9 cellular contexts compared by ENCODE assay signal in the genomic region with DNA sequence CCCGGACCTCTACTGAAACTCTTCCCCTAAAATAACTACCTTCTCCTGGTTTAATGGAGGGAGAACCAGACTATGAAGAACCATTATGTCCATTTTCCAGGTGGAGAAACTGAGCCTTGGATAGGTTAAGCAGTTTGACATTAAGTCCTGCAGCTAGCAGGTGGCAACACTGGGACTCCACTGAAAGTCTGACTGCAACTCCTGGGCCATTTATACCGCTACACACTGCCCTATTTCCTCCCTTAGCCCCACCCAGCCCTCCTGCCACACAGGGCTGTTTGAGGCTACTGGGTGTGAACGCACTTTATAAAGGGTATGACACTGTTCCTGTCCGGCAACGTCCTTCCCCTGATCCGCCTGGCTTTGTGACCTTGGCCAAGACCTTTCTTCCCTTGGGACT. TPM values are rescaled to one million over a fixed set of nuclear protein-coding genes. Genes with fewer than 3 reads are reported as not detected.
DNase-seq lines count a peak whose midpoint lies in the region; ATAC-seq, FAIRE-seq and TF ChIP-seq lines count a peak whose summit lies in the region.
"Had no signal": no experiment of that assay in that cellular context is flagged by ENCODE, and none has a peak within 500 bp of the region (broad histone marks: within the 10 kb centered on the region; RNA-seq: fewer than 3 reads in every experiment).

No MANE protein-coding gene starts in this region.

- H3K79me2 ChIP-seq in OCI-LY1 (ENCODE audit: insufficient read depth, low read length) = no peaks in the 10 kb centered on the region

- H3K9me3 ChIP-seq in OCI-LY1 (ENCODE audit: low read length) = no peaks in the 10 kb centered on the region

- FAIRE-seq in GM12892 (lab: Jason Lieb, UNC) = peak; percentile 84
- FAIRE-seq: TTC549 had no signal

- peak overlapping the region; percentile 68 for H2AFZ ChIP-seq in OCI-LY1 (ENCODE audit: low read length)

- no peaks in the 10 kb centered on the region for H3K9me2 ChIP-seq in OCI-LY1 (ENCODE audit: low read depth, low read length)

- H3K4me1 ChIP-seq in OCI-LY1 (ENCODE audit: insufficient read depth, low read length, severe bottlenecking) = peaks cover 25% of the 10 kb centered on the region

- H3K36me3 ChIP-seq in OCI-LY1 (ENCODE audit: insufficient read depth, low read length) = no peaks in the 10 kb centered on the region

- peak; percentile 16; the same call in 1 of the 2 replicates for TF ChIP-seq POLR2A in GM12892 (IDR thresholded peaks at IDR 0.05; ENCODE audit: low read depth, low read length)
- TF ChIP-seq POLR2A in erythroblast (IDR thresholded peaks at IDR 0.05; ENCODE audit: low read length) = no peak

- H3K4me2 ChIP-seq in OCI-LY1 (ENCODE audit: low read length) = peak overlapping the region; percentile 97

- H4K20me1 ChIP-seq in OCI-LY1 (ENCODE audit: insufficient read depth, low read length) = no peaks in the 10 kb centered on the region

- H3K27ac ChIP-seq in OCI-LY1 (ENCODE audit: low read depth, low read length, poor library complexity, severe bottlenecking) = peak overlapping the region; percentile 35

- peak overlapping the region; percentile 83 for H3K9ac ChIP-seq in OCI-LY1 (ENCODE audit: low read length)

- H3F3A ChIP-seq in OCI-LY1 (ENCODE audit: insufficient read depth, low read length) = no peaks in the 10 kb centered on the region

- H3K4me3 ChIP-seq in OCI-LY1 (ENCODE audit: low read depth, low read length, poor library complexity, severe bottlenecking) (peak overlapping the region; percentile 86), retinal pigment epithelial cell (ENCODE audit: low read length) (peak overlapping the region; percentile 71)

- no peak for DNase-seq in GM12892 (ENCODE audit: insufficient read length)
- DNase-seq in erythroblast (lab: John Stamatoyannopoulos, UW) = peak; percentile 10 to 30
- DNase-seq in retinal pigment epithelial cell (ENCODE audit: low read depth) = no peak
- no peak for DNase-seq in SHP77 (lab: John Stamatoyannopoulos, UW)
- no peak for DNase-seq in NCI-H2029 (lab: John Stamatoyannopoulos, UW)
- DNase-seq in NCI-H345 treated with DMSO at 0.1 percent for 48 hours (lab: John Stamatoyannopoulos, UW; ENCODE audit: unreplicated experiment) = no peak

- ATAC-seq in HG03378 (IDR thresholded peaks at IDR 0.05; ENCODE audit: unreplicated experiment) = no peak

- no peaks in the 10 kb centered on the region for H3K27me3 ChIP-seq in OCI-LY1 (ENCODE audit: insufficient read depth, low read length)

- TF ChIP-seq CTCF in OCI-LY1 (IDR thresholded peaks at IDR 0.05; ENCODE audit: low read length) = no peak
- no peak for TF ChIP-seq CTCF in retinal pigment epithelial cell (conservative IDR thresholded peaks at IDR 0.05; ENCODE audit: low read depth, low read length)

RNA-seq across cellular contexts. Expression of a gene that starts 0.5 kb away (rescaled TPM):
- 23.7 TPM for polyA plus RNA-seq in GM12892 (2012; ENCODE audit: missing spikeins)

RNA-seq across cellular contexts. Expression of a gene that starts 42.5 kb away (rescaled TPM):
- 78.0 TPM for polyA plus RNA-seq in GM12892 (2012; ENCODE audit: missing spikeins)

RNA-seq across cellular contexts. Expression of a gene that starts 58.0 kb away (rescaled TPM):
- 9.3 TPM for polyA plus RNA-seq in GM12892 (2012; ENCODE audit: missing spikeins)

Comparison
In these comparisons a context has a peak if more than half of its experiments do, and no peak if none do; other contexts are left out.
1. DNase-seq: peak in erythroblast (2 of 2); none in GM12892 (single experiment), retinal pigment epithelial cell (single experiment), SHP77 (0 of 2), NCI-H2029 (single experiment) and NCI-H345 treated with DMSO at 0.1 percent for 48 hours (single experiment).